In the genomic region with DNA sequence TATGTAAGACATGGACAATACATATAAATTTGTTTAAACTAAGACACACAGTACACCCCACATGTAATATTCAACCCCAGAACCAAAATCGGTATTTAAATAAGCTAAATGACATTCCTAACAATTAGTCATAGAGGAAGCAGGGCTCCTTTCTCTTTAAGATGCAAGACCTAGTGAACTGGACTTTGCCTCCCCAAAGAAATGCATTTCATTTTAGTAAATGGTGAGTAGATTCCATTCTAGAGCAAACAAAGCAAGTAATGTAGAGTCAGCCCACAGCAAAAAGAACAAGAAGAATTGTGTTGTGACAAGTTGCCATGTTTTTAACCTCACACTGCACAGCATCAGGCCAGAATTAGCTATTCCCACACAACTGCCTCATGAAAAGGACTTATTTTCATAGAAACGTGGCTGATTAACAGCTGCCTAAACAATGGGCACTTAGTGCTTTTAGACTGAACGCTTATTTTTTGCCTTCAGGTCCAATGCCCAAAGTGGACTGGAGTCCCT, we compare ENCODE assay signal across 15 cellular contexts. TPM values are rescaled to one million over a fixed set of nuclear protein-coding genes. Genes with fewer than 3 reads are reported as not detected.
DNase-seq lines count a peak whose midpoint lies in the region.
"Had no signal": no experiment of that assay in that cellular context is flagged by ENCODE, and none has a peak within 500 bp of the region (broad histone marks: within the 10 kb centered on the region; RNA-seq: fewer than 3 reads in every experiment).

No MANE protein-coding gene starts in this region.

- peaks cover 32% of the 10 kb centered on the region for H3K4me1 ChIP-seq in ACC112 (ENCODE audit: control insufficient read depth, insufficient read depth, low read length, unreplicated experiment)
- peaks cover 0 to 17% of the 10 kb centered on the region in 2 donors for H3K4me1 ChIP-seq in muscle layer of duodenum (ENCODE audit: control insufficient read depth in 1 of 2, insufficient read depth in 2 of 2, low read length in 2 of 2)

- H3K27me3 ChIP-seq in ACC112 (ENCODE audit: insufficient read depth, low read length) (no peaks in the 10 kb centered on the region), muscle layer of duodenum (ENCODE audit: low read depth, low read length) (no peaks in the 10 kb centered on the region)
- H3K27me3 ChIP-seq: heart right ventricle, right atrium auricular region, thyroid gland had no signal

- peaks cover 76% of the 10 kb centered on the region for H3K79me2 ChIP-seq in ACC112 (ENCODE audit: control insufficient read depth, insufficient read depth, low read length, unreplicated experiment)

- H3K27ac ChIP-seq in ACC112 (ENCODE audit: low read depth, low read length) = peak overlapping the region; percentile 9; the same call in 1 of the 2 replicates
- peak overlapping the region; percentile 93 for H3K27ac ChIP-seq in cingulate gyrus (ENCODE audit: low read depth, low read length)
- H3K27ac ChIP-seq in muscle layer of duodenum (ENCODE audit: low read length) = peak overlapping the region; percentile 27
- H3K27ac ChIP-seq: right atrium auricular region, thyroid gland had no signal

- no peak overlapping the region for H2AFZ ChIP-seq in ACC112 (ENCODE audit: low read length, unreplicated experiment)

- H3K4me3 ChIP-seq in ACC112 (ENCODE audit: low read depth, low read length) = peak overlapping the region; percentile 15; the same call in 1 of the 2 replicates
- peak overlapping the region in 1 of 2 donors; percentile 31 for H3K4me3 ChIP-seq in muscle layer of duodenum (ENCODE audit: low read depth in 1 of 2, low read length in 2 of 2)
- H3K4me3 ChIP-seq: heart right ventricle, right atrium auricular region, thyroid gland had no signal

- H3K9me3 ChIP-seq in muscle layer of duodenum (ENCODE audit: control insufficient read depth in 1 of 2, low read length in 2 of 2) = no peaks in the 10 kb centered on the region
- H3K9me3 ChIP-seq: heart right ventricle, right atrium auricular region, thyroid gland had no signal

- DNase-seq in LHCN-M2 (ENCODE audit: low read depth) = peak; percentile 61
- DNase-seq in NOMO-1 treated with dmso at 0.1 percent for 144 hours (lab: John Stamatoyannopoulos, UW; ENCODE audit: unreplicated experiment) = no peak
- DNase-seq in GOT3 (lab: John Stamatoyannopoulos, UW) = no peak
- no peak for DNase-seq in NCI-H1092 (lab: John Stamatoyannopoulos, UW)
- DNase-seq in Kasumi-1 (lab: John Stamatoyannopoulos, UW) = no peak
- DNase-seq: activated CD4-positive, CD25-positive, alpha-beta regulatory T cell treated with anti-CD3 and anti-CD28 coated beads, Interleukin-2, amount 50 U/mL, for 72 hours; activated gamma-delta T cell; endodermal cell; heart right ventricle; NCI-H1417 treated with DMSO at 0.1 percent for 48 hours; thyroid gland had no signal

- H3K36me3 ChIP-seq in ACC112 (ENCODE audit: insufficient read depth, low read length) (peaks cover 17% of the 10 kb centered on the region; the same call in 1 of the 2 replicates), muscle layer of duodenum (ENCODE audit: control insufficient read depth in 1 of 2, insufficient read depth in 2 of 2, low read length in 2 of 2) (peaks cover 11 to 27% of the 10 kb centered on the region in 2 donors)

RNA-seq across cellular contexts. Expression of a gene that starts 14.4 kb away (rescaled TPM):
- 67.5 and 83.1 TPM in 2 replicates for total RNA-seq in LHCN-M2 (2014; rRNA removed)
- 62.3 TPM for polyA plus RNA-seq in LHCN-M2 (2012)

RNA-seq across cellular contexts. Expression of a gene that starts 17.0 kb away (rescaled TPM):
- 41.2 and 48.5 TPM in 2 replicates for total RNA-seq in LHCN-M2 (2014; rRNA removed)
- polyA plus RNA-seq in LHCN-M2 (2012) = 36.7 TPM

RNA-seq across cellular contexts. Expression of a gene that starts 36.3 kb away (rescaled TPM):
- 61.6 and 75.1 TPM in 2 replicates for total RNA-seq in LHCN-M2 (2014; rRNA removed)
- polyA plus RNA-seq in LHCN-M2 (2012) = 77.0 TPM

RNA-seq across cellular contexts. Expression of a gene that starts 47.6 kb away (rescaled TPM):
- 0.29 TPM in 1 of 2 replicates, not detected in the other for total RNA-seq in LHCN-M2 (2014; rRNA removed)
- polyA plus RNA-seq in LHCN-M2 (2012) = 0.09 TPM

Comparison
In these comparisons a context has a peak if more than half of its experiments do, and no peak if none do; other contexts are left out.
1. H3K27ac ChIP-seq: peak in every context shown above with its lines; median percentile 93 in cingulate gyrus; 27 in muscle layer of duodenum; 9 in ACC112.